14 cellular contexts compared by ENCODE assay signal in genomic region chr12:65728348-65728912, GRCh38.
DNase-seq lines count a peak whose midpoint lies in the region; ATAC-seq and TF ChIP-seq lines count a peak whose summit lies in the region.
"Had no signal": no experiment of that assay in that cellular context is flagged by ENCODE, and none has a peak within 500 bp of the region (broad histone marks: within the 10 kb centered on the region; RNA-seq: fewer than 3 reads in every experiment).

No MANE protein-coding gene starts in this region.

- POLR2A ChIA-PET in PC-3 (lab: Charles Lee; ENCODE audit: unreplicated experiment), result no interaction called here

- H3K27ac Mint-ChIP-seq in Calu3 (ENCODE audit: unreplicated experiment), result no peak overlapping the region
- H3K27ac Mint-ChIP-seq: activated CD4-positive, alpha-beta T cell treated with anti-CD3 and anti-CD28 coated beads, Interleukin-2, amount 10 ng/mL, durations not matched to agents 7 days and 5 days; CD4-positive, alpha-beta T cell; dendritic cell treated with granulocyte-macrophage colony-stimulating factor and Interleukin-4, amounts not matched to agents 40 ng/mL and 50 ng/mL, for 4 days; IgD-negative memory B cell had no signal

- no peak for TF ChIP-seq CTCF in Calu3 (IDR thresholded peaks at IDR 0.05; ENCODE audit: unreplicated experiment)
- TF ChIP-seq CTCF in PC-3 (conservative IDR thresholded peaks at IDR 0.05; ENCODE audit: low read depth, low read length), result no peak
- TF ChIP-seq CTCF in esophagus muscularis mucosa (IDR thresholded peaks at IDR 0.05), result no peak
- TF ChIP-seq CTCF in neural cell (IDR thresholded peaks at IDR 0.05; ENCODE audit: poor library complexity, severe bottlenecking), result no peak

- H3K36me3 Mint-ChIP-seq in Calu3 (ENCODE audit: insufficient read depth, unreplicated experiment), result peaks cover 7% of the 10 kb centered on the region
- H3K36me3 Mint-ChIP-seq: IgD-negative memory B cell had no signal

- H3K27ac ChIP-seq in PC-3 (ENCODE audit: low read length) (no peak overlapping the region), esophagus muscularis mucosa (replicated peaks in 1 of 4) (no peak overlapping the region), neural cell (ENCODE audit: low read length) (no peak overlapping the region)

- H3K4me2 ChIP-seq in PC-3 (ENCODE audit: low read length), result no peak overlapping the region
- no peak overlapping the region for H3K4me2 ChIP-seq in neural cell (ENCODE audit: low read length)

- H3K9me3 ChIP-seq in PC-3 (ENCODE audit: low read length) (no peaks in the 10 kb centered on the region), esophagus muscularis mucosa (no peaks in the 10 kb centered on the region), neural cell (ENCODE audit: low read length) (no peaks in the 10 kb centered on the region)

- H3F3A ChIP-seq in PC-3 (ENCODE audit: low read length, unreplicated experiment), result no peaks in the 10 kb centered on the region
- no peaks in the 10 kb centered on the region for H3F3A ChIP-seq in neural cell (ENCODE audit: insufficient read depth, low read length, poor library complexity, severe bottlenecking)

- no peak for TF ChIP-seq POLR2A in esophagus muscularis mucosa (IDR thresholded peaks at IDR 0.05; ENCODE audit: low read depth)

- BruUV-seq in Calu3 (replicated peaks; lab: Mats Ljungman, UMichigan) (no TSS peak), PC-3 (replicated peaks; lab: Mats Ljungman, UMichigan) (no TSS peak)

- peaks cover 35% of the 10 kb centered on the region for H3K27me3 Mint-ChIP-seq in Calu3 (ENCODE audit: unreplicated experiment)

- TF ChIP-seq EP300 in esophagus muscularis mucosa (IDR thresholded peaks at IDR 0.05) (no peak), neural cell (conservative IDR thresholded peaks at IDR 0.05; ENCODE audit: poor library complexity, severe bottlenecking) (no peak)

- H3K79me2 ChIP-seq in PC-3 (ENCODE audit: low read length) (no peaks in the 10 kb centered on the region), neural cell (replicated peaks; ENCODE audit: insufficient read depth, low read length) (no peaks in the 10 kb centered on the region)

- H3K27me3 ChIP-seq in PC-3 (ENCODE audit: low read length), result no peaks in the 10 kb centered on the region
- peaks cover 4 to 79% (median 17%) of the 10 kb centered on the region in 4 donors for H3K27me3 ChIP-seq in esophagus muscularis mucosa
- H3K27me3 ChIP-seq in neural cell (ENCODE audit: insufficient read depth, low read depth, low read length), result peaks cover 40% of the 10 kb centered on the region

- no peaks in the 10 kb centered on the region for H3K9me3 Mint-ChIP-seq in Calu3 (ENCODE audit: low read depth, unreplicated experiment)
- H3K9me3 Mint-ChIP-seq: activated CD4-positive, alpha-beta T cell treated with anti-CD3 and anti-CD28 coated beads, Interleukin-2, amount 10 ng/mL, durations not matched to agents 7 days and 5 days; CD4-positive, alpha-beta T cell; dendritic cell treated with granulocyte-macrophage colony-stimulating factor and Interleukin-4, amounts not matched to agents 40 ng/mL and 50 ng/mL, for 4 days had no signal

- H3K4me1 Mint-ChIP-seq in Calu3 (ENCODE audit: low read depth, unreplicated experiment), result no peaks in the 10 kb centered on the region

- no peak overlapping the region for H3K4me3 ChIP-seq in PC-3 (ENCODE audit: low read length)
- no peak overlapping the region for H3K4me3 ChIP-seq in esophagus muscularis mucosa
- H3K4me3 ChIP-seq in neural cell (ENCODE audit: low read length), result peak overlapping the region; percentile 54

- WGBS in esophagus muscularis mucosa, result 24% methylated on average over 8 of the region's 8 CpGs

- H3K36me3 ChIP-seq in PC-3 (ENCODE audit: low read depth, low read length) (no peaks in the 10 kb centered on the region), esophagus muscularis mucosa (no peaks in the 10 kb centered on the region), neural cell (ENCODE audit: insufficient read depth, low read length) (no peaks in the 10 kb centered on the region)

- intact Hi-C loops in Calu3 (cut with micrococcal nuclease; ENCODE audit: unreplicated experiment) (no loop called here), PC-3 (cut with micrococcal nuclease) (no loop called here), esophagus muscularis mucosa (cut with DNase I) (no loop called here)

- CTCF ChIA-PET in Calu3 (lab: Charles Lee) (no interaction called here), PC-3 (lab: Charles Lee) (no interaction called here)

- H3K9me2 ChIP-seq in PC-3 (replicated peaks; ENCODE audit: low read length), result no peaks in the 10 kb centered on the region
- H3K9me2 ChIP-seq in neural cell (ENCODE audit: insufficient read depth, low read length), result peaks cover 2% of the 10 kb centered on the region

- ATAC-seq in PC-3, result no peak
- ATAC-seq in HG02885 (IDR thresholded peaks at IDR 0.05; ENCODE audit: poor library complexity, unreplicated experiment), result no peak
- ATAC-seq in HG03196 (IDR thresholded peaks at IDR 0.05; ENCODE audit: unreplicated experiment), result no peak

- H3K4me3 Mint-ChIP-seq in Calu3 (ENCODE audit: low read depth, unreplicated experiment), result peak overlapping the region; percentile 68
- H3K4me3 Mint-ChIP-seq: activated CD4-positive, alpha-beta T cell treated with anti-CD3 and anti-CD28 coated beads, Interleukin-2, amount 10 ng/mL, durations not matched to agents 7 days and 5 days; CD4-positive, alpha-beta T cell; IgD-negative memory B cell had no signal

- H3K4me1 ChIP-seq in PC-3 (ENCODE audit: insufficient read depth, low read length) (no peaks in the 10 kb centered on the region), esophagus muscularis mucosa (peaks cover 8 to 11% (median 9%) of the 10 kb centered on the region in 4 donors)

- H3K9ac ChIP-seq in PC-3 (ENCODE audit: low read length) (no peak overlapping the region), neural cell (ENCODE audit: low read length) (no peak overlapping the region)

- DNase-seq in Calu3 (no peak), PC-3 (no peak), esophagus muscularis mucosa (ENCODE audit: extremely low spot score) (peak; percentile 2), NCI-H2081 treated with DMSO at 0.1 percent for 48 hours (lab: John Stamatoyannopoulos, UW) (no peak), DMS153 (lab: John Stamatoyannopoulos, UW) (no peak)
- DNase-seq: activated CD4-positive, alpha-beta T cell treated with anti-CD3 and anti-CD28 coated beads, Interleukin-2, amount 10 ng/mL, durations not matched to agents 7 days and 5 days; CD4-positive, alpha-beta T cell; NCI-H2029; SW 1271 had no signal

- peak overlapping the region; percentile 0; the same call in 1 of the 2 replicates for H2AFZ ChIP-seq in PC-3 (ENCODE audit: low read length)
- H2AFZ ChIP-seq in neural cell (ENCODE audit: low read depth, low read length), result no peak overlapping the region

- no peaks in the 10 kb centered on the region for H4K20me1 ChIP-seq in PC-3 (ENCODE audit: low read length)
- no peaks in the 10 kb centered on the region for H4K20me1 ChIP-seq in neural cell (ENCODE audit: insufficient read depth)

- TF ChIP-seq RAD21 in neural cell (conservative IDR thresholded peaks at IDR 0.05), result no peak

TF ChIP-seq in neural cell, 6 proteins besides CTCF, POLR2A, EP300 and RAD21:
- TF ChIP-seq MXI1 (conservative IDR thresholded peaks at IDR 0.05; ENCODE audit: poor library complexity, severe bottlenecking) (no peak), POLR2AphosphoS5 (IDR thresholded peaks at IDR 0.05) (peak; percentile 38), TAF1 (IDR thresholded peaks at IDR 0.05; ENCODE audit: low read depth) (no peak), SMC3 (conservative IDR thresholded peaks at IDR 0.05; ENCODE audit: poor library complexity) (no peak), EZH2 (IDR thresholded peaks at IDR 0.05; ENCODE audit: borderline replicate concordance, insufficient read depth, low read length, poor library complexity, severe bottlenecking) (no peak)
